ENCODE assay signal across 7 cellular contexts in the genomic region with DNA sequence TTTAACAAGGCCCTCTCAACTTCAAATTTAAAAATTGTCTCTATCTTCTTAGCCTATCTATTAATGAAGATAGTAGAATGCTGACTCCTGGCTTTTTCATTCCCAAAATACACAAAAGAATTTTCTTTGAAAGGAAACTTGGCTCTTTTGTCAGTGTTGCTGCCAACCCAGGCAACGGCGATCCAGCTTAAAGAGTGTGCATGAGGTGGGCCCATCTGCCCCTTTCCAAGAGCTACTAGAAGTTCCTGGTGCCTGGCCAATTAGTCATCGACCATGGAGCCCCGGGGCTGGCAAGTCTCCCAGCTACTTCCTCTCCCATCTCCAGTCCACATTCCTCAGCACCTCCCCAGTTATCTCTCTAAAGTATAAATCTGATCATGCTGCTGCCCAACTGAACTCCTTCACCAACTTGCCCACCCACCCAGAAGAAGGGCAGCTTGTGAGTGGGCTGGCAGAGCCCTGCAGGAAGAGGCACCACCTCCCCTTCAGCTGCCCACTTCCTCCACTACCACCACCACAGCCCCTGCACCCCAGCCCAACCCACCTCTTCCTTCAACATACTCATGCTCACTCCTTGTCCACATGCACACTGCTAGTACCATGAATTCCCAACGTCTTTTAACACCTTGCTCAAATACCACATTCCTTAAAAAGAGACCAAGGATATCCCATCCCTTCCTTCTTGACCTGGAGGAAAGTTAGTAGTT.
DNase-seq lines count a peak whose midpoint lies in the region; ATAC-seq and TF ChIP-seq lines count a peak whose summit lies in the region.

No MANE protein-coding gene starts in this region.

- DNase-seq in GM04503 (ENCODE audit: low read depth) (peak; percentile 74), RWPE1 (ENCODE audit: low spot score) (peak; percentile 67), fibroblast of peridontal ligament (ENCODE audit: extremely low read depth) (peak; percentile 90), retinal pigment epithelial cell (ENCODE audit: low read depth) (peak; percentile 72), COLO668 (lab: John Stamatoyannopoulos, UW; ENCODE audit: unreplicated experiment) (no peak)
- no peak for DNase-seq in activated CD4-positive, alpha-beta T cell treated with anti-CD3 and anti-CD28 coated beads, Interleukin-2, amount 50 U/mL, for 1 hour

- H3K27ac ChIP-seq in RWPE1, result peak overlapping the region; percentile 75

- CTCF ChIA-PET in RWPE1 (lab: Yijun Ruan, JAX), result no interaction called here

- TF ChIP-seq CTCF in RWPE1 (conservative IDR thresholded peaks at IDR 0.05; ENCODE audit: low read depth) (no peak), retinal pigment epithelial cell (conservative IDR thresholded peaks at IDR 0.05; ENCODE audit: low read depth, low read length) (no peak)

- ATAC-seq in GM18520 (IDR thresholded peaks at IDR 0.05; ENCODE audit: unreplicated experiment), result no peak

- POLR2A ChIA-PET in RWPE1 (lab: Yijun Ruan, JAX; ENCODE audit: low non-redundant PET), result no interaction called here

- no peak overlapping the region for H3K4me3 ChIP-seq in retinal pigment epithelial cell (ENCODE audit: low read length)

Comparison
In these comparisons a context has a peak if more than half of its experiments do, and no peak if none do; other contexts are left out.
1. DNase-seq: peak in GM04503 (single experiment), RWPE1 (single experiment), fibroblast of peridontal ligament (single experiment) and retinal pigment epithelial cell (single experiment); none in COLO668 (single experiment) and activated CD4-positive, alpha-beta T cell treated with anti-CD3 and anti-CD28 coated beads, Interleukin-2, amount 50 U/mL, for 1 hour (single experiment).